ENCODE assay signal across 30 cellular contexts in the genomic region with DNA sequence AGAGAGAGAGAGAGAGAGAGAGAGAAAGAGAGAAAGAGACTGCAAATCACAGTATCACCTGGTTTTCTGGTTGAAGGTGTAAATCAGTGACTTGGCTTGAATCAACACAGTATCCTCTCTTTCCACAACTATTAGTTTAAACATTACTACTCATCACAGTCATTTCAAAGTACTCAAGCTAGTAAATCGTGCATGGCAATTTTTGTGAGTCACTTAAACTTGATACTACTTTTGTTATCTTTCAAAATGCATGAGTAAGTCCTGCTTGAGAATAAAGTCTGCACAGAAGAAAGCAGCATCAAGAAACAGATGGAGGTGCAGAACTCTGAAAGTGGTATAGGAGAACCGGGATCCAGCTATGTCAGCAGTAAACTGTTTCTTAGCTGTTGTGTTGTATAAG.
"Had no signal": no experiment of that assay in that cellular context is flagged by ENCODE, and none has a peak within 500 bp of the region (broad histone marks: within the 10 kb centered on the region; RNA-seq: fewer than 3 reads in every experiment).

No MANE protein-coding gene starts in this region.

- H3K36me3 ChIP-seq: adrenal gland, breast epithelium, cardiac muscle cell, colonic mucosa, esophagus squamous epithelium, gastroesophageal sphincter, heart right ventricle had no signal

- H3K27ac ChIP-seq: adrenal gland, body of pancreas, breast epithelium, cardiac muscle cell, colonic mucosa, epithelial cell of prostate, esophagus squamous epithelium, gastroesophageal sphincter, heart right ventricle had no signal

- H3K4me3 ChIP-seq: adrenal gland, body of pancreas, breast epithelium, cardiac muscle cell, colonic mucosa, esophagus squamous epithelium, gastroesophageal sphincter, heart right ventricle had no signal

- H3K4me1 ChIP-seq: adrenal gland, body of pancreas, breast epithelium, colonic mucosa, esophagus squamous epithelium, gastroesophageal sphincter, heart right ventricle had no signal

- H3K27me3 ChIP-seq: adrenal gland, body of pancreas, breast epithelium, colonic mucosa, esophagus squamous epithelium, gastroesophageal sphincter, heart right ventricle had no signal

- H3K9me3 ChIP-seq: adrenal gland, body of pancreas, breast epithelium, colonic mucosa, esophagus squamous epithelium, gastroesophageal sphincter had no signal

- ATAC-seq: activated CD4-positive, alpha-beta T cell treated with anti-CD3 and anti-CD28 coated beads for 36 hours; activated CD8-positive, alpha-beta memory T cell treated with anti-CD3 and anti-CD28 coated beads, Interleukin-2, amount 10 ng/mL, durations not matched to agents 7 days and 5 days; activated CD8-positive, alpha-beta T cell treated with anti-CD3 and anti-CD28 coated beads, Interleukin-2, amount 10 ng/mL, durations not matched to agents 7 days and 5 days; activated naive CD8-positive, alpha-beta T cell treated with anti-CD3 and anti-CD28 coated beads, Interleukin-2, amount 50 U/mL, for 24 hours; body of pancreas; gastroesophageal sphincter; heart right ventricle had no signal

- DNase-seq: activated CD4-positive, alpha-beta memory T cell treated with anti-CD3 and anti-CD28 coated beads for 36 hours; activated CD4-positive, alpha-beta T cell treated with anti-CD3 and anti-CD28 coated beads for 36 hours; activated CD4-positive, alpha-beta T cell treated with anti-CD3 and anti-CD28 coated beads, Interleukin-2, amount 10 ng/mL, durations not matched to agents 24 days and 14 days; activated CD4-positive, CD25-positive, alpha-beta regulatory T cell; activated CD4-positive, CD25-positive, alpha-beta regulatory T cell treated with anti-CD3 and anti-CD28 coated beads, Interleukin-2, amount 50 U/mL, for 72 hours; activated CD8-positive, alpha-beta memory T cell treated with anti-CD3 and anti-CD28 coated beads, Interleukin-2, amount 10 ng/mL, durations not matched to agents 7 days and 5 days; activated CD8-positive, alpha-beta memory T cell treated with anti-CD3 and anti-CD28 coated beads, Interleukin-2, amount 50 U/mL, for 4 hours; activated CD8-positive, alpha-beta T cell treated with anti-CD3 and anti-CD28 coated beads, Interleukin-2, amount 10 ng/mL, durations not matched to agents 7 days and 5 days; activated effector memory CD4-positive, alpha-beta T cell treated with anti-CD3 and anti-CD28 coated beads, Interleukin-2, amount 50 U/mL, for 16 hours; activated naive CD4-positive, alpha-beta T cell treated with anti-CD3 and anti-CD28 coated beads for 36 hours; activated naive CD8-positive, alpha-beta T cell treated with anti-CD3 and anti-CD28 coated beads for 36 hours; activated naive CD8-positive, alpha-beta T cell treated with anti-CD3 and anti-CD28 coated beads, Interleukin-2, amount 50 U/mL, for 24 hours; activated T-cell treated with anti-CD3 and anti-CD28 coated beads, Interleukin-2, amount 50 U/mL, for 1 hour; activated T-cell treated with anti-CD3 and anti-CD28 coated beads, Interleukin-2, amount 50 U/mL, for 48 hours; adrenal gland; amygdala; aorta; body of pancreas; central memory CD4-positive, alpha-beta T cell; cerebellar nuclear complex; colonic mucosa; effector CD8-positive, alpha-beta T cell; esophagus squamous epithelium; foreskin melanocyte; heart right ventricle; hippocampal formation had no signal
